Comparison of ENCODE assay signal across 1 cellular context in genomic region chr19:4913996-4914735, GRCh38.
TF ChIP-seq lines count a peak whose summit lies in the region.

No MANE protein-coding gene starts in this region.

TF ChIP-seq in HepG2, 621 proteins besides CTCF, POLR2A, EP300 and RAD21:
- TF ChIP-seq ZNF687 (CRISPR knock-in tag; IDR thresholded peaks at IDR 0.05): peak; percentile 21; the same call in 1 of the 2 replicates
- no peak for TF ChIP-seq MEF2D (CRISPR knock-in tag; IDR thresholded peaks at IDR 0.05)
- TF ChIP-seq ZBTB33 (CRISPR knock-in tag; IDR thresholded peaks at IDR 0.05): peak; percentile 54
- no peak for TF ChIP-seq ZNF772 (CRISPR knock-in tag; IDR thresholded peaks at IDR 0.05)
- TF ChIP-seq NCOA5 (CRISPR knock-in tag; IDR thresholded peaks at IDR 0.05): no peak
- no peak for TF ChIP-seq FOXK1 (CRISPR knock-in tag; IDR thresholded peaks at IDR 0.05; ENCODE audit: borderline replicate concordance, low read depth)
